Comparison of ENCODE assay signal across 8 cellular contexts in genomic region chr5:34022131-34022705, GRCh38. TPM values are rescaled to one million over a fixed set of nuclear protein-coding genes. Genes with fewer than 3 reads are reported as not detected.
DNase-seq lines count a peak whose midpoint lies in the region; ATAC-seq, FAIRE-seq and TF ChIP-seq lines count a peak whose summit lies in the region.

No MANE protein-coding gene starts in this region.

- POLR2A ChIA-PET in RWPE1 (lab: Yijun Ruan, JAX; ENCODE audit: low non-redundant PET) = no interaction called here

- no peak overlapping the region for H3K27ac ChIP-seq in RWPE1

- ATAC-seq in GM21381 (IDR thresholded peaks at IDR 0.05; ENCODE audit: unreplicated experiment) = peak; percentile 96
- ATAC-seq in HG03571 (IDR thresholded peaks at IDR 0.05; ENCODE audit: unreplicated experiment) = peak; percentile 92

- TF ChIP-seq CTCF in choroid plexus epithelial cell (conservative IDR thresholded peaks at IDR 0.05; ENCODE audit: low read depth, low read length) = no peak
- TF ChIP-seq CTCF in RWPE1 (conservative IDR thresholded peaks at IDR 0.05; ENCODE audit: low read depth) = no peak

- CTCF ChIA-PET in RWPE1 (lab: Yijun Ruan, JAX) = interaction anchor here (0.6 kb wide), 1 partner anchor 77 kb away, joined by 4 read pairs; no protein-coding TSS in a partner anchor

- no peak for FAIRE-seq in frontal cortex (lab: Jason Lieb, UNC)

- in situ Hi-C loops in ACHN (cut with HindIII; ENCODE audit: low pct_ligation_motif_present, low pct_unique_long_range_greater_than_20kb, low sequenced_read_pairs) = no loop called here

- no peak overlapping the region for H3K4me3 ChIP-seq in choroid plexus epithelial cell (ENCODE audit: low read depth, low read length)

- peak; percentile 57 for DNase-seq in EL
- peak; percentile 54 for DNase-seq in choroid plexus epithelial cell (ENCODE audit: low read depth)
- no peak for DNase-seq in RWPE1 (ENCODE audit: low spot score)
- DNase-seq in NCI-H187 treated with DMSO at 0.1 percent for 48 hours (lab: John Stamatoyannopoulos, UW) = no peak
- no peak for DNase-seq in ACHN
- no peak for DNase-seq in frontal cortex (ENCODE audit: low spot score in 2 of 2)

RNA-seq across cellular contexts. Expression of gene AMACR, which starts 14.4 kb away (rescaled TPM):
- total RNA-seq in frontal cortex = 9.8 TPM

RNA-seq across cellular contexts. Expression of gene C1QTNF3, which starts 20.8 kb away (rescaled TPM):
- 12.6 TPM for total RNA-seq in frontal cortex

RNA-seq across cellular contexts. Expression of gene SLC45A2, which starts 37.7 kb away (rescaled TPM):
- total RNA-seq in frontal cortex = 0.41 TPM

Comparison
In these comparisons a context has a peak if more than half of its experiments do, and no peak if none do; other contexts are left out.
1. DNase-seq: peak in EL (single experiment) and choroid plexus epithelial cell (single experiment); none in RWPE1 (single experiment), NCI-H187 treated with DMSO at 0.1 percent for 48 hours (single experiment), ACHN (single experiment) and frontal cortex (0 of 2).